Comparison of ENCODE assay signal across 9 cellular contexts in genomic region chr17:74012465-74012864, GRCh38.
DNase-seq lines count a peak whose midpoint lies in the region; TF ChIP-seq lines count a peak whose summit lies in the region.
"Had no signal": no experiment of that assay in that cellular context is flagged by ENCODE, and none has a peak within 500 bp of the region (broad histone marks: within the 10 kb centered on the region; RNA-seq: fewer than 3 reads in every experiment).

No MANE protein-coding gene starts in this region.

- H3K36me3 Mint-ChIP-seq in progenitor cell of endocrine pancreas (ENCODE audit: insufficient read depth): no peaks in the 10 kb centered on the region

- no peak overlapping the region for H3K4me3 ChIP-seq in OCI-LY7 (ENCODE audit: low read depth, low read length, poor library complexity, severe bottlenecking)
- no peak overlapping the region for H3K4me3 ChIP-seq in MM.1S (ENCODE audit: low read length)

- no peak overlapping the region for H3K27ac Mint-ChIP-seq in progenitor cell of endocrine pancreas

- no peak overlapping the region for H3K27ac ChIP-seq in OCI-LY7 (ENCODE audit: low read depth, low read length, poor library complexity, severe bottlenecking)
- H3K27ac ChIP-seq in MM.1S (ENCODE audit: low read length): no peak overlapping the region

- TF ChIP-seq CTCF in progenitor cell of endocrine pancreas (IDR thresholded peaks at IDR 0.05; ENCODE audit: unreplicated experiment): no peak
- TF ChIP-seq CTCF in OCI-LY7 (conservative IDR thresholded peaks at IDR 0.05; ENCODE audit: low read length): no peak
- TF ChIP-seq CTCF in MM.1S (IDR thresholded peaks at IDR 0.05; ENCODE audit: low read length): no peak

- no TSS peak for BruUV-seq in OCI-LY7 (replicated peaks; lab: Mats Ljungman, UMichigan)

- H4K20me1 ChIP-seq in OCI-LY7 (ENCODE audit: insufficient read depth, low read length) (no peaks in the 10 kb centered on the region), MM.1S (ENCODE audit: insufficient read depth, low read length) (no peaks in the 10 kb centered on the region)

- intact Hi-C loops in OCI-LY7 (cut with micrococcal nuclease; ENCODE audit: unreplicated experiment): no loop called here

- CTCF ChIA-PET in OCI-LY7 (lab: Charles Lee; ENCODE audit: unreplicated experiment): no interaction called here

- peaks cover 89% of the 10 kb centered on the region for H3K27me3 ChIP-seq in MM.1S (replicated peaks; ENCODE audit: insufficient read depth, low read length)

- POLR2A ChIA-PET in OCI-LY7 (lab: Charles Lee): interaction anchor here (0.7 to 1.0 kb wide), 2 partner anchors 13 to 116 kb away, joined by 3 read pairs; no protein-coding TSS in a partner anchor

- H3K9me3 Mint-ChIP-seq in progenitor cell of endocrine pancreas (ENCODE audit: low read depth): no peaks in the 10 kb centered on the region

- H3K4me2 ChIP-seq in OCI-LY7 (ENCODE audit: low read length) (no peak overlapping the region), MM.1S (ENCODE audit: low read depth, low read length) (no peak overlapping the region)

- H2AFZ ChIP-seq in OCI-LY7 (ENCODE audit: low read length) (no peak overlapping the region), MM.1S (ENCODE audit: low read length) (no peak overlapping the region)

- peaks cover 49% of the 10 kb centered on the region for H3K27me3 Mint-ChIP-seq in progenitor cell of endocrine pancreas

- H3K9ac ChIP-seq in MM.1S (ENCODE audit: low read length): no peak overlapping the region

- H3K4me1 ChIP-seq in OCI-LY7 (ENCODE audit: insufficient read depth, low read length, poor library complexity, severe bottlenecking) (no peaks in the 10 kb centered on the region), MM.1S (ENCODE audit: low read length) (no peaks in the 10 kb centered on the region)

- no peak overlapping the region for H3K4me3 Mint-ChIP-seq in progenitor cell of endocrine pancreas (ENCODE audit: low read depth)

- DNase-seq in stimulated activated CD4-positive, alpha-beta T cell treated with anti-CD3 and anti-CD28 coated beads, Interleukin-1b, Interleukin-23, amount 100 ng/mL, for 48 hours: peak; percentile 21
- DNase-seq in stimulated activated CD4-positive, alpha-beta T cell treated with anti-CD3 and anti-CD28 coated beads, Interleukin-12 subunit alpha, Interleukin-12 subunit beta, amount 100 ng/mL, for 4 hours: no peak
- DNase-seq in NCI-H774 (lab: John Stamatoyannopoulos, UW) (peak; percentile 36), progenitor cell of endocrine pancreas (ENCODE audit: low spot score, unreplicated experiment) (no peak), OCI-LY7 (ENCODE audit: low spot score) (no peak), MM.1S (no peak)
- DNase-seq in activated T-cell treated with anti-CD3 and anti-CD28 coated beads, Interleukin-2, amount 50 U/mL, for 1 hour: peak; percentile 19
- peak in 2 of 3 donors; percentile 13 to 14 for DNase-seq in stimulated activated CD4-positive, alpha-beta T cell treated with anti-CD3 and anti-CD28 coated beads, TNF-alpha, amount 100 ng/mL, for 48 hours (ENCODE audit: low read depth in 3 of 3)
- DNase-seq: mammary epithelial cell had no signal

- H3K9me3 ChIP-seq in OCI-LY7 (ENCODE audit: low read length): no peaks in the 10 kb centered on the region
- no peaks in the 10 kb centered on the region for H3K9me3 ChIP-seq in MM.1S (replicated peaks; ENCODE audit: insufficient read depth, low read length)

- H3K9me2 ChIP-seq in OCI-LY7 (ENCODE audit: insufficient read depth, low read length) (no peaks in the 10 kb centered on the region), MM.1S (replicated peaks; ENCODE audit: insufficient read depth, low read length) (no peaks in the 10 kb centered on the region)

- peaks cover 12% of the 10 kb centered on the region for H3K4me1 Mint-ChIP-seq in progenitor cell of endocrine pancreas (ENCODE audit: low read depth)

- H3K36me3 ChIP-seq in OCI-LY7 (ENCODE audit: insufficient read depth, low read length): no peaks in the 10 kb centered on the region
- no peaks in the 10 kb centered on the region for H3K36me3 ChIP-seq in MM.1S (replicated peaks; ENCODE audit: insufficient read depth, low read length)

- H3F3A ChIP-seq in MM.1S (ENCODE audit: insufficient read depth, low read length): no peaks in the 10 kb centered on the region

- H3K79me2 ChIP-seq in OCI-LY7 (ENCODE audit: insufficient read depth, low read depth, low read length) (no peaks in the 10 kb centered on the region), MM.1S (ENCODE audit: low read length) (no peaks in the 10 kb centered on the region)

Comparison
In these comparisons a context has a peak if more than half of its experiments do, and no peak if none do; other contexts are left out.
1. DNase-seq: peak in stimulated activated CD4-positive, alpha-beta T cell treated with anti-CD3 and anti-CD28 coated beads, Interleukin-1b, Interleukin-23, amount 100 ng/mL, for 48 hours (single experiment), NCI-H774 (single experiment), activated T-cell treated with anti-CD3 and anti-CD28 coated beads, Interleukin-2, amount 50 U/mL, for 1 hour (single experiment) and stimulated activated CD4-positive, alpha-beta T cell treated with anti-CD3 and anti-CD28 coated beads, TNF-alpha, amount 100 ng/mL, for 48 hours (2 of 3); none in stimulated activated CD4-positive, alpha-beta T cell treated with anti-CD3 and anti-CD28 coated beads, Interleukin-12 subunit alpha, Interleukin-12 subunit beta, amount 100 ng/mL, for 4 hours (single experiment), progenitor cell of endocrine pancreas (single experiment), OCI-LY7 (single experiment) and MM.1S (single experiment).